8 cellular contexts compared by ENCODE assay signal in genomic region chr17:63549946-63550815, GRCh38. TPM values are rescaled to one million over a fixed set of nuclear protein-coding genes. Genes with fewer than 3 reads are reported as not detected.
DNase-seq lines count a peak whose midpoint lies in the region; ATAC-seq, FAIRE-seq and TF ChIP-seq lines count a peak whose summit lies in the region.

Gene DCAF7 (plus strand): TSS chr17:63550477. CDS start chr17:63550678, 201 bp downstream.

- TF ChIP-seq CTCF in AG04449 (IDR thresholded peaks at IDR 0.05; ENCODE audit: insufficient read depth, low read length, missing control alignments): no peak
- no peak for TF ChIP-seq CTCF in WI38 (IDR thresholded peaks at IDR 0.05; ENCODE audit: low read depth, low read length)
- TF ChIP-seq CTCF in bronchial epithelial cell (IDR thresholded peaks at IDR 0.05; ENCODE audit: insufficient read depth, low read length, severe bottlenecking): no peak
- no peak for TF ChIP-seq CTCF in smooth muscle cell (IDR thresholded peaks at IDR 0.05; ENCODE audit: borderline replicate concordance, insufficient read depth, poor library complexity, severe bottlenecking)

- peaks cover 38% of the 10 kb centered on the region for H3K79me2 ChIP-seq in smooth muscle cell (ENCODE audit: low read depth)

- POLR2A ChIA-PET in AG04449 (lab: Yijun Ruan, JAX): interaction anchor here (0.6 to 0.9 kb wide), 2 partner anchors 15 to 22 kb away, joined by 3 read pairs; no protein-coding TSS in a partner anchor

- H3K36me3 ChIP-seq in bronchial epithelial cell (ENCODE audit: control insufficient read depth, insufficient read depth, low read length) (peaks cover 1% of the 10 kb centered on the region), smooth muscle cell (ENCODE audit: low read depth) (no peaks in the 10 kb centered on the region)

- H3K9me3 ChIP-seq in smooth muscle cell (replicated peaks; ENCODE audit: low read depth): no peaks in the 10 kb centered on the region

- no peak for FAIRE-seq in bronchial epithelial cell (lab: Jason Lieb, UNC)

- peak; percentile 99 for DNase-seq in AG04449 (ENCODE audit: low read depth, low spot score)
- peak; percentile 100 for DNase-seq in NCI-H2227 treated with DMSO at 0.1 percent for 48 hours (lab: John Stamatoyannopoulos, UW)
- peak; percentile 97 for DNase-seq in bronchial epithelial cell (ENCODE audit: low read depth)
- DNase-seq in iPS-NIHi11 (ENCODE audit: low spot score): peak; percentile 99
- DNase-seq in smooth muscle cell (lab: John Stamatoyannopoulos, UW; ENCODE audit: unreplicated experiment): peak; percentile 93

- H4K20me1 ChIP-seq in smooth muscle cell (ENCODE audit: low read depth): peaks cover 40% of the 10 kb centered on the region

- H3K27me3 ChIP-seq in bronchial epithelial cell (ENCODE audit: control insufficient read depth, insufficient read depth, low read length) (no peaks in the 10 kb centered on the region), smooth muscle cell (ENCODE audit: low read depth) (no peaks in the 10 kb centered on the region)

- H2AFZ ChIP-seq in smooth muscle cell (ENCODE audit: low read depth): peak within 1 kb of the TSS; percentile 89

- ATAC-seq in GM18907 (IDR thresholded peaks at IDR 0.05; ENCODE audit: unreplicated experiment) (peak; percentile 95), HG03159 (IDR thresholded peaks at IDR 0.05; ENCODE audit: unreplicated experiment) (peak; percentile 95)

- peak within 1 kb of the TSS; percentile 82 for H3K9ac ChIP-seq in smooth muscle cell (ENCODE audit: low read depth)

- H3K4me3 ChIP-seq in AG04449 (ENCODE audit: low read depth, low read length): peak within 1 kb of the TSS; percentile 85
- H3K4me3 ChIP-seq in WI38 (ENCODE audit: low read depth, low read length): peak within 1 kb of the TSS; percentile 82
- peak within 1 kb of the TSS; percentile 53 for H3K4me3 ChIP-seq in bronchial epithelial cell (ENCODE audit: low read depth, low read length)
- peak within 1 kb of the TSS; percentile 69 for H3K4me3 ChIP-seq in smooth muscle cell

- CTCF ChIA-PET in AG04449 (lab: Yijun Ruan, JAX): interaction anchor here (1.0 to 1.3 kb wide), 4 partner anchors 47 to 125 kb away, joined by 3 to 7 read pairs (median 4); no protein-coding TSS in a partner anchor

- WGBS in smooth muscle cell (ENCODE audit: low lambda C conversion rate): under 1% methylated on average over 52 of the region's 72 CpGs

- peak within 1 kb of the TSS; percentile 84 for H3K27ac ChIP-seq in smooth muscle cell (ENCODE audit: low read depth)

- peaks cover 9% of the 10 kb centered on the region for H3K4me1 ChIP-seq in smooth muscle cell (ENCODE audit: low read depth)

- peak within 1 kb of the TSS; percentile 97 for H3K4me2 ChIP-seq in smooth muscle cell

- peaks cover 4% of the 10 kb centered on the region for H3F3A ChIP-seq in smooth muscle cell (ENCODE audit: low read depth)

RNA-seq across cellular contexts. Expression of gene DCAF7, which starts in this region (rescaled TPM):
- total RNA-seq in bronchial epithelial cell (9.5 and 10.6 TPM in 2 replicates), smooth muscle cell (29.8 and 36.8 TPM in 2 replicates)
- 48.5 and 50.2 TPM in 2 replicates for polyA plus RNA-seq in smooth muscle cell

Comparison
In these comparisons a context has a peak if more than half of its experiments do, and no peak if none do; other contexts are left out.
1. Peak in every context shown above with its lines: DNase-seq, ATAC-seq, H3K4me3 ChIP-seq and H3K27ac ChIP-seq.